In the genomic region with DNA sequence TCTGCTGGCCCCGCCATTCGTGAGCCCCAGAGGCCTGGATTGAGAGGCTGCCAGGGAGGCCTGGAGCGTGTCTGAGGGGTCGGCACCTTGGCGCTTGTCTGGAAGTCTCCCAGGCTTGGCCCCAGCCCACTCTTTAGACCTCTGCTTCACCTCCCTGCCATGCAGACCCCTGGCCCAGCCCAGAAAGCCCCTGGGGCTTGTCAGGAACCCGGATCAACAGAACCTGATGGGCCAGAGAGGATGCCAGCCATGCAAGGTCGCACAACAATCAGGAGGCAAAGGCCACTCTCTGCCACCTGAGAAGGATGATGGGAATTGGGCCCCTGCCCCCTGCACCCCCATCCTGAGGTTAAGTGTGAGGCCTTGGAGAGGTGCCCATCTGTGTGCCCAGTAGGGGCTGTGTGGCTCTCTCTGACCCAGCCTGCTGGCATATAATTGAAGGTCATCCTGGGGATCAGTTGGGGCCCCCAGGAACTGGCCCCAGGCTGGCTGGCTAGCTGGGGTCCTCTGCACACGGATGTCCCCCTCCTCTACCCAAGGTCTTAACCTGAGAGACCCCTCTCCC, we compare ENCODE assay signal across 33 cellular contexts.
"Had no signal": no experiment of that assay in that cellular context is flagged by ENCODE, and none has a peak within 500 bp of the region (broad histone marks: within the 10 kb centered on the region; RNA-seq: fewer than 3 reads in every experiment).

No MANE protein-coding gene starts in this region.

- H3K9me3 ChIP-seq: esophagus muscularis mucosa, gastrocnemius medialis, heart right ventricle had no signal

- H3K4me3 ChIP-seq: esophagus muscularis mucosa, gastrocnemius medialis, heart right ventricle had no signal

- H3K27me3 Mint-ChIP-seq: effector memory CD8-positive, alpha-beta T cell had no signal

- H3K27me3 ChIP-seq: gastrocnemius medialis had no signal

- DNase-seq: activated B cell treated with CpG ODN at 0.5 μM for 24 hours; activated CD4-positive, alpha-beta T cell treated with anti-CD3 and anti-CD28 coated beads for 48 hours; activated CD4-positive, alpha-beta T cell treated with anti-CD3 and anti-CD28 coated beads, Interleukin-2, amount 50 U/mL, for 1 hour; activated CD4-positive, alpha-beta T cell treated with anti-CD3 and anti-CD28 coated beads, Interleukin-2, amount 50 U/mL, for 48 hours; activated CD8-positive, alpha-beta memory T cell treated with anti-CD3 and anti-CD28 coated beads, Interleukin-2, amount 50 U/mL, for 48 hours; activated effector memory CD4-positive, alpha-beta T cell treated with Interleukin-2 at 50 U/mL for 16 hours; activated gamma-delta T cell treated with Interleukin-2 at 50 U/mL for 16 hours; activated naive CD4-positive, alpha-beta T cell treated with anti-CD3 and anti-CD28 coated beads, Interleukin-2, amount 50 U/mL, for 16 hours; activated naive CD4-positive, alpha-beta T cell treated with Interleukin-2 at 50 U/mL for 16 hours; activated T-cell treated with anti-CD3 and anti-CD28 coated beads for 4 hours; activated T-cell treated with anti-CD3 and anti-CD28 coated beads, Interleukin-2, amount 50 U/mL, for 24 hours; activated T-cell treated with anti-CD3 and anti-CD28 coated beads, Interleukin-2, amount 50 U/mL, for 72 hours; amniotic stem cell; anterior cingulate cortex; brain microvascular endothelial cell; caudate nucleus; cortex of kidney; dermis blood vessel endothelial cell; effector CD4-positive, alpha-beta T cell; effector memory CD8-positive, alpha-beta T cell; erythroblast; foreskin keratinocyte; gastrocnemius medialis; heart right ventricle; T-helper 1 cell; T-helper 17 cell; T1000; WERI-Rb-1 had no signal

- H3K4me1 Mint-ChIP-seq: activated B cell treated with CpG ODN at 0.5 μM for 24 hours had no signal

- FAIRE-seq: astrocyte, colon had no signal

- H3K36me3 ChIP-seq: brain microvascular endothelial cell, esophagus muscularis mucosa, gastrocnemius medialis, heart right ventricle, WERI-Rb-1 had no signal

- H3K4me3 Mint-ChIP-seq: activated B cell treated with CpG ODN at 0.5 μM for 24 hours; activated naive CD8-positive, alpha-beta T cell; activated T-cell treated with anti-CD3 and anti-CD28 coated beads, Interleukin-2, amount 50 U/mL, for 24 hours; activated T-cell treated with anti-CD3 and anti-CD28 coated beads, Interleukin-2, amount 50 U/mL, for 72 hours; effector memory CD8-positive, alpha-beta T cell; T-helper 17 cell; T-helper 2 cell treated with Interferon-gamma antibody and Interleukin-4, amounts not matched to agents 5 μg/mL and 100 μg/mL, for 36 hours had no signal

- ATAC-seq: activated T-cell treated with anti-CD3 and anti-CD28 coated beads, Interleukin-2, amount 50 U/mL, for 72 hours; foreskin keratinocyte; gastrocnemius medialis; heart right ventricle; T-helper 17 cell had no signal

- H3K36me3 Mint-ChIP-seq: activated naive CD8-positive, alpha-beta T cell had no signal

- H3K27ac ChIP-seq: brain microvascular endothelial cell, foreskin keratinocyte, gastrocnemius medialis, WERI-Rb-1 had no signal

- H3K27ac Mint-ChIP-seq: activated B cell treated with CpG ODN at 0.5 μM for 24 hours; activated naive CD8-positive, alpha-beta T cell; activated T-cell treated with anti-CD3 and anti-CD28 coated beads, Interleukin-2, amount 50 U/mL, for 24 hours; activated T-cell treated with anti-CD3 and anti-CD28 coated beads, Interleukin-2, amount 50 U/mL, for 72 hours; effector memory CD8-positive, alpha-beta T cell; T-helper 17 cell; T-helper 2 cell treated with Interferon-gamma antibody and Interleukin-4, amounts not matched to agents 5 μg/mL and 100 μg/mL, for 36 hours had no signal

- H3K9me3 Mint-ChIP-seq: activated B cell treated with CpG ODN at 0.5 μM for 24 hours; activated T-cell treated with anti-CD3 and anti-CD28 coated beads, Interleukin-2, amount 50 U/mL, for 24 hours; activated T-cell treated with anti-CD3 and anti-CD28 coated beads, Interleukin-2, amount 50 U/mL, for 72 hours; effector memory CD8-positive, alpha-beta T cell; T-helper 2 cell treated with Interferon-gamma antibody and Interleukin-4, amounts not matched to agents 5 μg/mL and 100 μg/mL, for 36 hours had no signal
